31 cellular contexts compared by ENCODE assay signal in genomic region chr17:37736428-37736827, GRCh38. TPM values are rescaled to one million over a fixed set of nuclear protein-coding genes. Genes with fewer than 3 reads are reported as not detected.
"Had no signal": no experiment of that assay in that cellular context is flagged by ENCODE, and none has a peak within 500 bp of the region (broad histone marks: within the 10 kb centered on the region; RNA-seq: fewer than 3 reads in every experiment).

No MANE protein-coding gene starts in this region.

- ATAC-seq: activated naive CD8-positive, alpha-beta T cell treated with anti-CD3 and anti-CD28 coated beads, Interleukin-2, amount 50 U/mL, for 24 hours; K562 had no signal

- H3K36me3 Mint-ChIP-seq: activated naive CD8-positive, alpha-beta T cell; brain had no signal

- H3K9me3 Mint-ChIP-seq: activated B cell treated with CpG ODN at 0.5 μM for 24 hours; activated naive CD4-positive, alpha-beta T cell treated with anti-CD3 and anti-CD28 coated beads for 36 hours; activated naive CD8-positive, alpha-beta T cell treated with anti-CD3 and anti-CD28 coated beads, Interleukin-2, amount 50 U/mL, for 24 hours; activated T-helper 2 cell treated with anti-CD3 and anti-CD28 coated beads, Interferon-gamma antibody, Interleukin-2, Interleukin-4, amounts not matched to agents 10 μg/mL and 5 μg/mL and 100 μg/mL, durations not matched to agents 14 hours and 24 hours and 36 hours had no signal

- DNase-seq: activated B cell treated with CpG ODN at 0.5 μM for 24 hours; activated CD4-positive, alpha-beta T cell treated with anti-CD3 and anti-CD28 coated beads for 48 hours; activated CD4-positive, alpha-beta T cell treated with anti-CD3 and anti-CD28 coated beads, Interleukin-2, amount 50 U/mL, for 4 hours; activated CD4-positive, CD25-positive, alpha-beta regulatory T cell treated with anti-CD3 and anti-CD28 coated beads, Interleukin-2, amount 50 U/mL, for 72 hours; activated gamma-delta T cell; activated naive CD4-positive, alpha-beta T cell treated with anti-CD3 and anti-CD28 coated beads for 36 hours; activated naive CD8-positive, alpha-beta T cell treated with anti-CD3 and anti-CD28 coated beads, Interleukin-2, amount 50 U/mL, for 24 hours; activated T-cell treated with anti-CD3 and anti-CD28 coated beads for 4 hours; activated T-cell treated with anti-CD3 and anti-CD28 coated beads, Interleukin-2, amount 50 U/mL, for 48 hours; anterior cingulate cortex; caudate nucleus; cerebellar nuclear complex; NCI-H1092 treated with DMSO at 0.1 percent for 48 hours; NCI-H1417; NCI-H146; NCI-H187; NCI-H2029 treated with DMSO at 0.1 percent for 48 hours; NCI-H2107; NCI-H2171; NCI-H510A; NCI-H748 treated with DMSO at 0.1 percent for 48 hours; Right ventricle myocardium superior; T-helper 1 cell; T-helper 2 cell; T-helper 9 cell had no signal

- H3K4me3 Mint-ChIP-seq: activated B cell treated with CpG ODN at 0.5 μM for 24 hours; activated naive CD4-positive, alpha-beta T cell treated with anti-CD3 and anti-CD28 coated beads for 36 hours; activated naive CD8-positive, alpha-beta T cell; activated naive CD8-positive, alpha-beta T cell treated with anti-CD3 and anti-CD28 coated beads, Interleukin-2, amount 50 U/mL, for 24 hours; brain had no signal

- H3K27ac Mint-ChIP-seq: activated B cell treated with CpG ODN at 0.5 μM for 24 hours; activated naive CD4-positive, alpha-beta T cell treated with anti-CD3 and anti-CD28 coated beads for 36 hours; activated naive CD8-positive, alpha-beta T cell; activated naive CD8-positive, alpha-beta T cell treated with anti-CD3 and anti-CD28 coated beads, Interleukin-2, amount 50 U/mL, for 24 hours; activated T-helper 2 cell treated with anti-CD3 and anti-CD28 coated beads, Interferon-gamma antibody, Interleukin-2, Interleukin-4, amounts not matched to agents 10 μg/mL and 5 μg/mL and 100 μg/mL, durations not matched to agents 14 hours and 24 hours and 36 hours; brain had no signal

RNA-seq across cellular contexts. Expression of gene HNF1B, which starts 8.4 kb away (rescaled TPM):
- total RNA-seq: activated naive CD4-positive, alpha-beta T cell treated with anti-CD3 and anti-CD28 coated beads for 36 hours; bronchial epithelial cell; K562; M059J; Right ventricle myocardium superior had no signal
